In genomic region chr3:145251311-145251710, GRCh38 we compare ENCODE assay signal across 26 cellular contexts.
"Had no signal": no experiment of that assay in that cellular context is flagged by ENCODE, and none has a peak within 500 bp of the region (broad histone marks: within the 10 kb centered on the region; RNA-seq: fewer than 3 reads in every experiment).

No MANE protein-coding gene starts in this region.

- H3K36me3 Mint-ChIP-seq: activated naive CD8-positive, alpha-beta T cell had no signal

- H3K4me3 ChIP-seq: body of pancreas, esophagus squamous epithelium had no signal

- H3K27ac Mint-ChIP-seq: activated B cell treated with CpG ODN at 0.5 μM for 24 hours; activated CD8-positive, alpha-beta T cell treated with anti-CD3 and anti-CD28 coated beads for 36 hours; activated naive CD8-positive, alpha-beta T cell; activated T-helper 17 cell treated with anti-CD3 and anti-CD28 coated beads, Interleukin-2, amount 50 U/mL, for 72 hours; effector memory CD8-positive, alpha-beta T cell had no signal

- H3K4me3 Mint-ChIP-seq: activated B cell treated with CpG ODN at 0.5 μM for 24 hours; activated CD8-positive, alpha-beta T cell treated with anti-CD3 and anti-CD28 coated beads for 36 hours; activated naive CD8-positive, alpha-beta T cell; activated T-cell treated with anti-CD3 and anti-CD28 coated beads, Interleukin-2, amount 50 U/mL, for 4 hours; activated T-helper 17 cell treated with anti-CD3 and anti-CD28 coated beads, Interleukin-2, amount 50 U/mL, for 72 hours; effector memory CD8-positive, alpha-beta T cell had no signal

- DNase-seq: activated B cell treated with CpG ODN at 0.5 μM for 24 hours; activated CD4-positive, alpha-beta T cell treated with anti-CD3 and anti-CD28 coated beads for 48 hours; activated CD4-positive, alpha-beta T cell treated with anti-CD3 and anti-CD28 coated beads, Interleukin-2, amount 50 U/mL, for 1 hour; activated CD4-positive, alpha-beta T cell treated with anti-CD3 and anti-CD28 coated beads, Interleukin-2, amount 50 U/mL, for 48 hours; activated CD8-positive, alpha-beta memory T cell treated with anti-CD3 and anti-CD28 coated beads for 24 hours; activated CD8-positive, alpha-beta T cell treated with anti-CD3 and anti-CD28 coated beads for 36 hours; activated effector memory CD4-positive, alpha-beta T cell treated with Interleukin-2 at 50 U/mL for 16 hours; activated gamma-delta T cell treated with Interleukin-2 at 50 U/mL for 16 hours; activated naive CD4-positive, alpha-beta T cell treated with anti-CD3 and anti-CD28 coated beads, Interleukin-2, amount 50 U/mL, for 16 hours; activated naive CD4-positive, alpha-beta T cell treated with Interleukin-2 at 50 U/mL for 16 hours; activated T-cell treated with anti-CD3 and anti-CD28 coated beads, Interleukin-2, amount 50 U/mL, for 4 hours; amniotic stem cell; anterior cingulate cortex; body of pancreas; caudate nucleus; cortex of kidney; dermis blood vessel endothelial cell; effector CD4-positive, alpha-beta T cell; effector memory CD8-positive, alpha-beta T cell; esophagus squamous epithelium; head of caudate nucleus; hippocampal formation; T1000; WERI-Rb-1 had no signal

- H3K27me3 Mint-ChIP-seq: activated B cell treated with CpG ODN at 0.5 μM for 24 hours; activated CD8-positive, alpha-beta T cell treated with anti-CD3 and anti-CD28 coated beads for 36 hours; activated naive CD8-positive, alpha-beta T cell; activated T-helper 17 cell treated with anti-CD3 and anti-CD28 coated beads, Interleukin-2, amount 50 U/mL, for 72 hours; effector memory CD8-positive, alpha-beta T cell had no signal

- H3K4me1 Mint-ChIP-seq: activated B cell treated with CpG ODN at 0.5 μM for 24 hours; activated T-helper 17 cell treated with anti-CD3 and anti-CD28 coated beads, Interleukin-2, amount 50 U/mL, for 72 hours had no signal
